8 cellular contexts compared by ENCODE assay signal in genomic region chr3:72446406-72447058, GRCh38. TPM values are rescaled to one million over a fixed set of nuclear protein-coding genes. Genes with fewer than 3 reads are reported as not detected.
DNase-seq lines count a peak whose midpoint lies in the region; ATAC-seq and TF ChIP-seq lines count a peak whose summit lies in the region.

Gene RYBP, minus strand, starts transcription at chr3:72446621.

- H3K27me3 ChIP-seq in Loucy (ENCODE audit: insufficient read depth, low read length, poor library complexity, severe bottlenecking) = no peaks in the 10 kb centered on the region

- TF ChIP-seq CTCF in GM10266 (IDR thresholded peaks at IDR 0.05; ENCODE audit: control insufficient read depth, insufficient read depth, low read depth, missing control alignments) (peak; percentile 12), Loucy (conservative IDR thresholded peaks at IDR 0.05; ENCODE audit: low read length) (peak; percentile 26), neural crest cell (conservative IDR thresholded peaks at IDR 0.05) (no peak)

- H3K36me3 ChIP-seq in Loucy (ENCODE audit: insufficient read depth, low read length) = no peaks in the 10 kb centered on the region

- peak within 1 kb of the TSS; percentile 98 for H3K27ac Mint-ChIP-seq in activated CD8-positive, alpha-beta memory T cell treated with anti-CD3 and anti-CD28 coated beads, Interleukin-2, amount 10 ng/mL, durations not matched to agents 7 days and 5 days
- peak within 1 kb of the TSS; percentile 98 for H3K27ac Mint-ChIP-seq in neural crest cell (ENCODE audit: unreplicated experiment)

- peak within 1 kb of the TSS; percentile 90 for H3K4me2 ChIP-seq in Loucy (ENCODE audit: low read depth, low read length, poor library complexity, severe bottlenecking)

- no peaks in the 10 kb centered on the region for H3K9me3 Mint-ChIP-seq in activated CD8-positive, alpha-beta memory T cell treated with anti-CD3 and anti-CD28 coated beads, Interleukin-2, amount 10 ng/mL, durations not matched to agents 7 days and 5 days (ENCODE audit: low read depth)
- no peaks in the 10 kb centered on the region for H3K9me3 Mint-ChIP-seq in neural crest cell

- peak; percentile 30 for ATAC-seq in GM21825 (IDR thresholded peaks at IDR 0.05; ENCODE audit: unreplicated experiment)
- peak; percentile 18 for ATAC-seq in activated CD8-positive, alpha-beta memory T cell treated with anti-CD3 and anti-CD28 coated beads, Interleukin-2, amount 10 ng/mL, durations not matched to agents 7 days and 5 days

- H2AFZ ChIP-seq in Loucy (ENCODE audit: low read length) = peak within 1 kb of the TSS; percentile 57; the same call in 1 of the 2 replicates

- H3K4me3 Mint-ChIP-seq in activated CD8-positive, alpha-beta memory T cell treated with anti-CD3 and anti-CD28 coated beads, Interleukin-2, amount 10 ng/mL, durations not matched to agents 7 days and 5 days = peak within 1 kb of the TSS; percentile 99
- peak within 1 kb of the TSS; percentile 92 for H3K4me3 Mint-ChIP-seq in neural crest cell

- peaks cover 52% of the 10 kb centered on the region for H4K20me1 ChIP-seq in Loucy (ENCODE audit: insufficient read depth, low read length, poor library complexity, severe bottlenecking)

- peaks cover 53% of the 10 kb centered on the region for H3K79me2 ChIP-seq in Loucy (ENCODE audit: insufficient read depth, low read length)

- CTCF ChIA-PET in activated CD8-positive, alpha-beta memory T cell treated with anti-CD3 and anti-CD28 coated beads, Interleukin-2, amount 10 ng/mL, durations not matched to agents 7 days and 5 days (lab: Charles Lee) = interaction anchor here (1.1 kb wide), 1 partner anchor 24 kb away, joined by 4 read pairs; no protein-coding TSS in a partner anchor

- no peaks in the 10 kb centered on the region for H3K9me3 ChIP-seq in Loucy (ENCODE audit: insufficient read depth, low read depth, low read length)

- H3K4me1 Mint-ChIP-seq in activated CD8-positive, alpha-beta memory T cell treated with anti-CD3 and anti-CD28 coated beads, Interleukin-2, amount 10 ng/mL, durations not matched to agents 7 days and 5 days = peaks cover 54% of the 10 kb centered on the region
- H3K4me1 Mint-ChIP-seq in neural crest cell = peaks cover 44% of the 10 kb centered on the region

- H3K4me1 ChIP-seq in Loucy (ENCODE audit: insufficient read depth, low read length, poor library complexity, severe bottlenecking) = peaks cover 49% of the 10 kb centered on the region

- peaks cover 40% of the 10 kb centered on the region for H3K36me3 Mint-ChIP-seq in activated CD8-positive, alpha-beta memory T cell treated with anti-CD3 and anti-CD28 coated beads, Interleukin-2, amount 10 ng/mL, durations not matched to agents 7 days and 5 days
- H3K36me3 Mint-ChIP-seq in neural crest cell (ENCODE audit: low read depth) = peaks cover 3% of the 10 kb centered on the region

- no peaks in the 10 kb centered on the region for H3K9me2 ChIP-seq in Loucy (replicated peaks; ENCODE audit: low read depth, low read length)

- H3K4me3 ChIP-seq in Loucy (ENCODE audit: low read length, poor library complexity, severe bottlenecking) = peak within 1 kb of the TSS; percentile 99

- H3K9ac ChIP-seq in Loucy (ENCODE audit: low read depth, low read length, poor library complexity, severe bottlenecking) = peak within 1 kb of the TSS; percentile 90

- H3F3A ChIP-seq in Loucy (ENCODE audit: low read depth) = no peaks in the 10 kb centered on the region

- DNase-seq in GM10266 (ENCODE audit: extremely low spot score) = no peak
- peak; percentile 56 for DNase-seq in activated CD8-positive, alpha-beta memory T cell treated with anti-CD3 and anti-CD28 coated beads, Interleukin-2, amount 10 ng/mL, durations not matched to agents 7 days and 5 days
- peak; percentile 25 for DNase-seq in fibroblast of peridontal ligament (ENCODE audit: extremely low read depth)
- DNase-seq in neural crest cell (ENCODE audit: low read depth, low spot score) = peak; percentile 41
- no peak for DNase-seq in hepatic stellate cell (ENCODE audit: low spot score)
- DNase-seq in HPDE6-E6E7 (ENCODE audit: extremely low spot score) = no peak

- peaks cover 7% of the 10 kb centered on the region for H3K27me3 Mint-ChIP-seq in activated CD8-positive, alpha-beta memory T cell treated with anti-CD3 and anti-CD28 coated beads, Interleukin-2, amount 10 ng/mL, durations not matched to agents 7 days and 5 days
- peaks cover 35% of the 10 kb centered on the region for H3K27me3 Mint-ChIP-seq in neural crest cell (ENCODE audit: low read depth)

RNA-seq across cellular contexts. Expression of gene RYBP, which starts in this region (rescaled TPM):
- 10 to 100 TPM; 11.7 to 17.9 TPM for total RNA-seq in activated CD8-positive, alpha-beta memory T cell treated with anti-CD3 and anti-CD28 coated beads, Interleukin-2, amount 10 ng/mL, durations not matched to agents 7 days and 5 days
- total RNA-seq in neural crest cell = 12.6 and 13.3 TPM in 2 replicates

Comparison
In these comparisons a context has a peak if more than half of its experiments do, and no peak if none do; other contexts are left out.
1. DNase-seq: peak in activated CD8-positive, alpha-beta memory T cell treated with anti-CD3 and anti-CD28 coated beads, Interleukin-2, amount 10 ng/mL, durations not matched to agents 7 days and 5 days (single experiment), fibroblast of peridontal ligament (single experiment) and neural crest cell (single experiment); none in GM10266 (single experiment), hepatic stellate cell (single experiment) and HPDE6-E6E7 (single experiment).